8 cellular contexts compared by ENCODE assay signal in the genomic region with DNA sequence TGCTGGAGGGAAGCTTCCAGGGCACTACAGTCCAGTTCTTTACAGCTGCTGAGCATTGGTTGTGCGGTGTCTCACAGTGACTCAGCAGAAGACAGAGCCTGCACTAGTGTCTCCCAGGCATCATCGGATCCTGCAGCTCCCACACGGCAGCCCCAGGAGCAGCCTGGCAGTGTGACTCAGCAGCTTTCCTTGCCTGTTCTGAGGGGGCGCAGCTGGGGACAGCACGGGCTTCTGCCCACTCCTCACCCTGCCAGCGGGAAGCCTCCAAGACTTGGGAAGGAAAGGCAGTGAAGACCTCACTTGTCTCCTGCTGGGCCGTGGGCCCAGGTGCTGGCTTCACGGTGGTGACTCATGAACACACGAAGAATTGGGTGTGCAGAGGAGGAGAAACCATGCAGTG.
DNase-seq lines count a peak whose midpoint lies in the region; ATAC-seq and TF ChIP-seq lines count a peak whose summit lies in the region.

No MANE protein-coding gene starts in this region.

- no peak overlapping the region for H3K4me2 ChIP-seq in mesendoderm (ENCODE audit: low read length)

- no peak overlapping the region for H4K8ac ChIP-seq in mesendoderm (ENCODE audit: low read depth, low read length)

- H2AK5ac ChIP-seq in mesendoderm (ENCODE audit: low read length): no peak overlapping the region

- H3K36me3 Mint-ChIP-seq in chondrocyte (ENCODE audit: low read depth): no peaks in the 10 kb centered on the region

- no peak overlapping the region for H2BK15ac ChIP-seq in mesendoderm (replicated peaks; ENCODE audit: low read depth)

- H2BK5ac ChIP-seq in mesendoderm (ENCODE audit: low read length): no peak overlapping the region

- ATAC-seq in HG02798 (IDR thresholded peaks at IDR 0.05; ENCODE audit: poor library complexity, unreplicated experiment): no peak

- no peaks in the 10 kb centered on the region for H3K4me1 ChIP-seq in mesendoderm (ENCODE audit: control insufficient read depth, low read depth, low read length)

- H3K4me3 ChIP-seq in mesendoderm (ENCODE audit: low read length): no peak overlapping the region

- H3K56ac ChIP-seq in mesendoderm (ENCODE audit: low read length): no peak overlapping the region

- H3K27ac ChIP-seq in mesendoderm (ENCODE audit: low read depth, low read length): no peak overlapping the region

- WGBS in mesendoderm (ENCODE audit: extremely low coverage, insufficient coverage, low lambda C conversion rate): no CpG with 5 or more reads among the region's 9 CpGs

- no peaks in the 10 kb centered on the region for H3K79me1 ChIP-seq in mesendoderm (ENCODE audit: low read length)

- H3K23ac ChIP-seq in mesendoderm (ENCODE audit: low read length): no peak overlapping the region

- no peak overlapping the region for H3K9ac ChIP-seq in mesendoderm (ENCODE audit: low read length)

- no peak for TF ChIP-seq CTCF in chondrocyte (IDR thresholded peaks at IDR 0.05)

- H4K5ac ChIP-seq in mesendoderm (ENCODE audit: low read length): no peak overlapping the region

- peak overlapping the region; percentile 78 for H3K27ac Mint-ChIP-seq in chondrocyte (ENCODE audit: unreplicated experiment)

- DNase-seq in CMK (ENCODE audit: low read depth) (peak; percentile 3), M059J (ENCODE audit: low read depth) (peak; percentile 91), chondrocyte (ENCODE audit: low spot score) (no peak), mesendoderm (peak; percentile 66), NCI-H748 (lab: John Stamatoyannopoulos, UW; ENCODE audit: unreplicated experiment) (no peak), NCI-H2227 (lab: John Stamatoyannopoulos, UW; ENCODE audit: unreplicated experiment) (no peak), NCI-H2227 treated with DMSO at 0.1 percent for 48 hours (lab: John Stamatoyannopoulos, UW) (no peak)

- H3K9me3 Mint-ChIP-seq in chondrocyte (ENCODE audit: low read depth): no peaks in the 10 kb centered on the region

- H3K4me1 Mint-ChIP-seq in chondrocyte (ENCODE audit: low read depth): peaks cover 17% of the 10 kb centered on the region

- H3K4me3 Mint-ChIP-seq in chondrocyte (ENCODE audit: unreplicated experiment): no peak overlapping the region

- H2BK120ac ChIP-seq in mesendoderm (ENCODE audit: low read depth, low read length): no peak overlapping the region

- no peaks in the 10 kb centered on the region for H3K79me2 ChIP-seq in mesendoderm (ENCODE audit: control insufficient read depth, insufficient read depth, low read length)

- no peak overlapping the region for H3K4ac ChIP-seq in mesendoderm (ENCODE audit: low read depth, low read length)

- H3K18ac ChIP-seq in mesendoderm (ENCODE audit: low read length): peak overlapping the region; percentile 83

- no peaks in the 10 kb centered on the region for H3K27me3 Mint-ChIP-seq in chondrocyte (ENCODE audit: low read depth)

- H3K36me3 ChIP-seq in mesendoderm (ENCODE audit: control insufficient read depth, insufficient read depth, low read length): no peaks in the 10 kb centered on the region

- no peaks in the 10 kb centered on the region for H3K27me3 ChIP-seq in mesendoderm (ENCODE audit: insufficient read depth, low read length, poor library complexity)

Comparison
In these comparisons a context has a peak if more than half of its experiments do, and no peak if none do; other contexts are left out.
1. DNase-seq: peak in CMK (single experiment), M059J (single experiment) and mesendoderm (single experiment); none in chondrocyte (single experiment), NCI-H748 (single experiment), NCI-H2227 (single experiment) and NCI-H2227 treated with DMSO at 0.1 percent for 48 hours (single experiment).